In genomic region chr1:150660584-150660983, GRCh38 we compare ENCODE assay signal across 22 cellular contexts. TPM values are rescaled to one million over a fixed set of nuclear protein-coding genes. Genes with fewer than 3 reads are reported as not detected.
A peak's percentile ranks its signal among the peaks of the same experiment; 100 is the strongest.
DNase-seq lines count a peak whose midpoint lies in the region; ATAC-seq, FAIRE-seq and TF ChIP-seq lines count a peak whose summit lies in the region.
"Had no signal": no experiment of that assay in that cellular context is flagged by ENCODE, and none has a peak within 500 bp of the region (broad histone marks: within the 10 kb centered on the region; RNA-seq: fewer than 3 reads in every experiment).

No MANE protein-coding gene starts in this region.

- TF ChIP-seq POLR2A in breast epithelium (IDR thresholded peaks at IDR 0.05) (no peak), GM12878 (IDR thresholded peaks at IDR 0.05; ENCODE audit: low read depth, low read length) (no peak)

- H3K36me3 ChIP-seq in breast epithelium = no peaks in the 10 kb centered on the region
- peaks cover 0 to 4% of the 10 kb centered on the region in 2 experiments; a peak in 1 of 4 replicates for H3K36me3 ChIP-seq in GM12878 (ENCODE audit: control insufficient read depth in 2 of 2, insufficient read depth in 2 of 2, low read length in 1 of 2)

- WGBS in GM12878 (ENCODE audit: insufficient coverage, insufficient replicate concordance, low lambda C conversion rate, missing lambda C conversion rate) = 85% methylated on average over 4 of the region's 4 CpGs

- BruUV-seq in MCF 10A (replicated peaks; lab: Mats Ljungman, UMichigan) (no TSS peak), GM12878 (replicated peaks; lab: Mats Ljungman, UMichigan) (no TSS peak)

- POLR2A ChIA-PET in MCF 10A (lab: Yijun Ruan, JAX) (interaction anchor here (0.5 to 9.8 kb wide), 12 partner anchors 9 to 98 kb away, joined by 3 to 54 read pairs (median 6); partner anchors contain the start of genes ENSA and GOLPH3L), GM12878 (lab: Charles Lee) (no interaction called here)

- SMC1A ChIA-PET in GM12878 (lab: Charles Lee; ENCODE audit: uncharacterized antibody, unreplicated experiment) = interaction anchor here (0.6 kb wide), 1 partner anchor 20 kb away, joined by 3 read pairs; no protein-coding TSS in a partner anchor

- H3K27ac ChIP-seq in breast epithelium = no peak overlapping the region
- no peak overlapping the region for H3K27ac ChIP-seq in GM12878 (ENCODE audit: control insufficient read depth, insufficient read depth)
- peak overlapping the region; percentile 54 for H3K27ac ChIP-seq in epithelial cell of prostate
- H3K27ac ChIP-seq: BLaER1, HL-60 had no signal

- H3K4me3 Mint-ChIP-seq in MCF 10A (ENCODE audit: unreplicated experiment) = no peak overlapping the region
- H3K4me3 Mint-ChIP-seq: CD14-positive monocyte; CD8-positive, alpha-beta T cell; GM23338 had no signal

- intact Hi-C loops in MCF 10A (cut with micrococcal nuclease) (no loop called here), breast epithelium (cut with DNase I; ENCODE audit: low total_unique reads) (no loop called here), GM12878 (cut with micrococcal nuclease; ENCODE audit: unreplicated experiment) (no loop called here)

- peaks cover 80% of the 10 kb centered on the region for H3K36me3 Mint-ChIP-seq in MCF 10A (ENCODE audit: insufficient read depth, unreplicated experiment)

- TF ChIP-seq CTCF in MCF 10A (IDR thresholded peaks at IDR 0.05; ENCODE audit: unreplicated experiment) = no peak
- no peak for TF ChIP-seq CTCF in breast epithelium (IDR thresholded peaks at IDR 0.05)
- TF ChIP-seq CTCF in GM12878 (IDR thresholded peaks at IDR 0.05 in 2 of 3, conservative IDR thresholded peaks at IDR 0.05 in 1 of 3; ENCODE audit: control insufficient read depth in 2 of 3, extremely low read depth in 1 of 3, insufficient read depth in 1 of 3, low read depth in 3 of 3, low read length in 3 of 3) = no peak

- CTCF ChIA-PET in MCF 10A (lab: Yijun Ruan, JAX) (interaction anchor here (0.6 to 1.5 kb wide), 5 partner anchors 30 to 262 kb away, joined by 3 to 5 read pairs (median 3); partner anchors contain the start of gene GOLPH3L), GM12878 (lab: Yijun Ruan, JAX) (interaction anchor here (0.7 to 2.8 kb wide), 2 partner anchors 15 to 23 kb away, joined by 3 to 8 read pairs; no protein-coding TSS in a partner anchor)

- peaks cover 13% of the 10 kb centered on the region for H3K4me1 Mint-ChIP-seq in MCF 10A (ENCODE audit: insufficient read depth, unreplicated experiment)
- H3K4me1 Mint-ChIP-seq: GM23338 had no signal

- no peaks in the 10 kb centered on the region for H3K79me2 ChIP-seq in GM12878 (ENCODE audit: control insufficient read depth, insufficient read depth, low read length)

- no peak for TF ChIP-seq RAD21 in GM12878 (IDR thresholded peaks at IDR 0.05; ENCODE audit: insufficient read depth, low read depth, low read length)

- H3K9me3 ChIP-seq in breast epithelium (no peaks in the 10 kb centered on the region), GM12878 (replicated peaks; ENCODE audit: control insufficient read depth, insufficient read depth, low read length) (no peaks in the 10 kb centered on the region)
- H3K9me3 ChIP-seq: BLaER1 had no signal

- no peaks in the 10 kb centered on the region for H4K20me1 ChIP-seq in GM12878 (ENCODE audit: control insufficient read depth, insufficient read depth)
- H4K20me1 ChIP-seq: BLaER1 had no signal

- H2AFZ ChIP-seq in GM12878 (ENCODE audit: control insufficient read depth, low read depth, low read length) = no peak overlapping the region
- H2AFZ ChIP-seq: GM23338 had no signal

- no peak for DNase-seq in MCF 10A (ENCODE audit: unreplicated experiment)
- no peak for DNase-seq in breast epithelium (ENCODE audit: low spot score in 2 of 2)
- no peak for DNase-seq in GM12878 (ENCODE audit: low read depth, low spot score)
- DNase-seq in epithelial cell of prostate (ENCODE audit: low read depth, low spot score) = no peak
- DNase-seq in midbrain (lab: John Stamatoyannopoulos, UW) = no peak
- DNase-seq in effector CD8-positive, alpha-beta T cell (lab: John Stamatoyannopoulos, UW) = no peak
- no peak for DNase-seq in NCI-H1048 (lab: John Stamatoyannopoulos, UW)
- DNase-seq in activated CD4-positive, CD25-positive, alpha-beta regulatory T cell (lab: John Stamatoyannopoulos, UW) = no peak
- DNase-seq: 8988T; CD8-positive, alpha-beta T cell; DMS 273 treated with DMSO at 0.1 percent for 48 hours; DMS53; DND-41; EL; HCEC 1CT had no signal

- no peak for TF ChIP-seq EP300 in GM12878 (IDR thresholded peaks at IDR 0.05; ENCODE audit: borderline replicate concordance in 1 of 2, control insufficient read depth in 1 of 2, low read depth in 2 of 2, low read length in 2 of 2)

- H3K9me3 Mint-ChIP-seq in MCF 10A (ENCODE audit: unreplicated experiment) = no peaks in the 10 kb centered on the region
- H3K9me3 Mint-ChIP-seq: CD8-positive, alpha-beta T cell had no signal

- no peaks in the 10 kb centered on the region for H3K27me3 Mint-ChIP-seq in MCF 10A (ENCODE audit: insufficient read depth, unreplicated experiment)

- no peak overlapping the region for H3K9ac ChIP-seq in GM12878 (ENCODE audit: control insufficient read depth, insufficient read depth, low read length)
- H3K9ac ChIP-seq: BLaER1 had no signal

- peak overlapping the region; percentile 65 for H3K27ac Mint-ChIP-seq in MCF 10A (ENCODE audit: low read depth, unreplicated experiment)
- H3K27ac Mint-ChIP-seq: CD8-positive, alpha-beta T cell; GM23338 had no signal

- H3K4me1 ChIP-seq in breast epithelium = no peaks in the 10 kb centered on the region
- H3K4me1 ChIP-seq in GM12878 (ENCODE audit: control insufficient read depth, insufficient read depth, low read length) = no peaks in the 10 kb centered on the region
- H3K4me1 ChIP-seq: BLaER1 had no signal

- H3K27me3 ChIP-seq in breast epithelium (no peaks in the 10 kb centered on the region), GM12878 (replicated peaks in 1 of 2; ENCODE audit: control insufficient read depth in 2 of 2, insufficient read depth in 2 of 2, low read length in 1 of 2) (no peaks in the 10 kb centered on the region)
- H3K27me3 ChIP-seq: BLaER1 had no signal

- RAD21 ChIA-PET in GM12878 (lab: Charles Lee; ENCODE audit: unreplicated experiment) = no interaction called here

- in situ Hi-C loops in GM12878 (cut with MboI) = no loop called here

- ATAC-seq in GM12878 = no peak
- ATAC-seq: CD8-positive, alpha-beta T cell; GM23338 had no signal

- no peak overlapping the region for H3K4me2 ChIP-seq in GM12878 (ENCODE audit: control insufficient read depth, insufficient read depth)
- H3K4me2 ChIP-seq: BLaER1, GM23338 had no signal

- FAIRE-seq in GM12878 (lab: Jason Lieb, UNC) = peak; percentile 35
- FAIRE-seq: GM12891, GM19239, H54 had no signal

- no peak overlapping the region for H3K4me3 ChIP-seq in breast epithelium
- H3K4me3 ChIP-seq in GM12878 = no peak overlapping the region
- H3K4me3 ChIP-seq: BLaER1, GM23338 had no signal

TF ChIP-seq in GM12878, 131 proteins besides CTCF, POLR2A, EP300 and RAD21 (continues in another document):
- TF ChIP-seq NFIC (IDR thresholded peaks at IDR 0.05; ENCODE audit: low read depth, low read length) (no peak), MTA3 (IDR thresholded peaks at IDR 0.05; ENCODE audit: borderline replicate concordance, low read length) (no peak), BCL11A (IDR thresholded peaks at IDR 0.05; ENCODE audit: low read depth, low read length) (no peak), NFYA (IDR thresholded peaks at IDR 0.05; ENCODE audit: borderline replicate concordance, low read depth, low read length) (no peak), PML (IDR thresholded peaks at IDR 0.05; ENCODE audit: low read length) (no peak)

RNA-seq across cellular contexts. Expression of gene ENSA, which starts 31.2 kb away (rescaled TPM):
- total RNA-seq in MCF 10A (2022) = 261 and 294 TPM in 2 replicates
- total RNA-seq in breast epithelium = 100 to 1,000 TPM; 187 to 273 (median 194) TPM
- 215 and 216 TPM in 2 replicates for total RNA-seq in GM12878 (2013; cell fraction: nucleolus; rRNA removed)
- total RNA-seq in GM12878 (2014; rRNA removed) = 155 and 157 TPM in 2 replicates
- total RNA-seq in GM12878 (2014; rRNA removed; fragmentation: Illumina TruSeq; extraction: Trizol) = 201 and 203 TPM in 2 replicates
- 235 and 244 TPM in 2 replicates for total RNA-seq in GM12878 (2021)
- polyA plus RNA-seq in GM12878 (2011; ENCODE audit: low read depth) = 63.5 TPM
- polyA plus RNA-seq in GM12878 (2011; rRNA removed) = 112 and 146 TPM in 2 replicates
- 121 and 143 TPM in 2 replicates for polyA plus RNA-seq in GM12878 (2011; cell fraction: cytosol; rRNA removed)
- polyA plus RNA-seq in GM12878 (2011; cell fraction: nucleus; rRNA removed) = 36.4 and 43.6 TPM in 2 replicates
- 128 and 174 TPM in 2 replicates for polyA plus RNA-seq in GM12878 (2012)
- polyA plus RNA-seq in GM12878 (2014; fragmentation: Illumina TruSeq; extraction: Trizol) = 605 and 677 TPM in 2 replicates
- polyA plus RNA-seq in GM12878 (2014; fragmentation: Nextera tagmentation; extraction: Ambion mirVana) = 10 to 100 TPM; 56.1 to 86.8 TPM
- polyA plus RNA-seq in GM12878 (2014; rRNA removed) = 205 and 208 TPM in 2 replicates
- 100 to 1,000 TPM; 124 to 131 TPM for polyA plus RNA-seq in GM12878 (2016; fragmentation: Nextera tagmentation; extraction: Ambion mirVana)
- 30.2 and 34.0 TPM in 2 replicates for polyA minus RNA-seq in GM12878 (2011; rRNA and poly(A)+ RNA removed)
- 12.8 and 20.2 TPM in 2 replicates for polyA minus RNA-seq in GM12878 (2011; cell fraction: cytosol; rRNA and poly(A)+ RNA removed)
- 15.4 and 23.1 TPM in 2 replicates for polyA minus RNA-seq in GM12878 (2011; cell fraction: nucleus; rRNA and poly(A)+ RNA removed)

RNA-seq across cellular contexts. Expression of gene GOLPH3L, which starts 36.4 kb away (rescaled TPM):
- total RNA-seq in MCF 10A (2022) (68.5 and 76.9 TPM in 2 replicates), breast epithelium (10 to 100 TPM; 22.2 to 44.3 (median 31.8) TPM), GM12878 (2014; rRNA removed) (7.7 and 8.8 TPM in 2 replicates), GM12878 (2014; rRNA removed; fragmentation: Illumina TruSeq; extraction: Trizol) (20.0 and 21.0 TPM in 2 replicates), GM12878 (2021) (17.2 and 18.3 TPM in 2 replicates)
- 22.0 and 23.1 TPM in 2 replicates for total RNA-seq in GM12878 (2013; cell fraction: nucleolus; rRNA removed)
- 12.6 TPM for polyA plus RNA-seq in GM12878 (2011; ENCODE audit: low read depth)
- polyA plus RNA-seq in GM12878 (2011; rRNA removed) (25.2 and 34.7 TPM in 2 replicates), GM12878 (2014; fragmentation: Illumina TruSeq; extraction: Trizol) (27.2 and 29.7 TPM in 2 replicates), GM12878 (2014; fragmentation: Nextera tagmentation; extraction: Ambion mirVana) (10 to 100 TPM; 11.8 to 12.1 TPM), GM12878 (2014; rRNA removed) (14.2 and 14.5 TPM in 2 replicates), GM12878 (2016; fragmentation: Nextera tagmentation; extraction: Ambion mirVana) (10 to 100 TPM; 24.4 to 29.9 TPM)
- polyA plus RNA-seq in GM12878 (2011; cell fraction: cytosol; rRNA removed) = 12.0 and 12.5 TPM in 2 replicates
- polyA plus RNA-seq in GM12878 (2011; cell fraction: nucleus; rRNA removed) = 6.0 and 6.8 TPM in 2 replicates
- polyA plus RNA-seq in GM12878 (2012) = 26.1 and 30.0 TPM in 2 replicates
- polyA minus RNA-seq in GM12878 (2011; rRNA and poly(A)+ RNA removed) = 22.0 and 22.5 TPM in 2 replicates
- 13.4 and 13.6 TPM in 2 replicates for polyA minus RNA-seq in GM12878 (2011; cell fraction: cytosol; rRNA and poly(A)+ RNA removed)
- polyA minus RNA-seq in GM12878 (2011; cell fraction: nucleus; rRNA and poly(A)+ RNA removed) = 4.8 and 7.3 TPM in 2 replicates
